Comparison of ENCODE assay signal across 27 cellular contexts in genomic region chr1:20031161-20031560, GRCh38. TPM values are rescaled to one million over a fixed set of nuclear protein-coding genes. Genes with fewer than 3 reads are reported as not detected.
"Had no signal": no experiment of that assay in that cellular context is flagged by ENCODE, and none has a peak within 500 bp of the region (broad histone marks: within the 10 kb centered on the region; RNA-seq: fewer than 3 reads in every experiment).

No MANE protein-coding gene starts in this region.

- ATAC-seq: activated T-helper 17 cell treated with anti-CD3 and anti-CD28 coated beads, Interleukin-2, amount 50 U/mL, for 72 hours; Panc1; T-helper 17 cell had no signal

- DNase-seq: activated CD4-positive, alpha-beta memory T cell treated with anti-CD3 and anti-CD28 coated beads for 36 hours; activated CD4-positive, alpha-beta T cell treated with anti-CD3 and anti-CD28 coated beads, Interleukin-2, amount 10 ng/mL, durations not matched to agents 7 days and 5 days; activated CD4-positive, CD25-positive, alpha-beta regulatory T cell; activated gamma-delta T cell; activated naive CD4-positive, alpha-beta T cell treated with anti-CD3 and anti-CD28 coated beads for 36 hours; activated T-cell treated with anti-CD3 and anti-CD28 coated beads for 4 hours; activated T-cell treated with anti-CD3 and anti-CD28 coated beads, Interleukin-2, amount 50 U/mL, for 48 hours; amygdala; KG1; NCI-H1048; NCI-H146; NCI-H187 treated with DMSO at 0.1 percent for 48 hours; NCI-H2081 treated with DMSO at 0.1 percent for 48 hours; NCI-H446; NCI-H748 treated with DMSO at 0.1 percent for 48 hours; RPMI8226; SHP77; T-helper 17 cell; T-helper 9 cell had no signal

- H3K36me3 Mint-ChIP-seq: brain had no signal

- H3K27ac Mint-ChIP-seq: activated CD4-positive, alpha-beta memory T cell treated with anti-CD3 and anti-CD28 coated beads for 36 hours; activated CD4-positive, alpha-beta T cell treated with anti-CD3 and anti-CD28 coated beads, Interleukin-2, amount 10 ng/mL, durations not matched to agents 7 days and 5 days; activated naive CD4-positive, alpha-beta T cell treated with anti-CD3 and anti-CD28 coated beads for 36 hours; activated naive CD8-positive, alpha-beta T cell; activated T-helper 17 cell treated with anti-CD3 and anti-CD28 coated beads, Interleukin-2, amount 50 U/mL, for 72 hours; brain; T-helper 17 cell had no signal

- H3K4me3 Mint-ChIP-seq: activated CD4-positive, alpha-beta memory T cell treated with anti-CD3 and anti-CD28 coated beads for 36 hours; activated CD4-positive, alpha-beta T cell treated with anti-CD3 and anti-CD28 coated beads, Interleukin-2, amount 10 ng/mL, durations not matched to agents 7 days and 5 days; activated naive CD4-positive, alpha-beta T cell treated with anti-CD3 and anti-CD28 coated beads for 36 hours; activated naive CD8-positive, alpha-beta T cell; activated T-helper 17 cell treated with anti-CD3 and anti-CD28 coated beads, Interleukin-2, amount 50 U/mL, for 72 hours; brain; T-helper 17 cell had no signal

- H3K4me1 Mint-ChIP-seq: activated CD4-positive, alpha-beta T cell treated with anti-CD3 and anti-CD28 coated beads, Interleukin-2, amount 10 ng/mL, durations not matched to agents 7 days and 5 days; activated T-helper 17 cell treated with anti-CD3 and anti-CD28 coated beads, Interleukin-2, amount 50 U/mL, for 72 hours; brain; T-helper 17 cell had no signal

RNA-seq across cellular contexts. Expression of gene PLA2G5, which starts 38.8 kb away (rescaled TPM):
- total RNA-seq: activated CD4-positive, alpha-beta memory T cell treated with anti-CD3 and anti-CD28 coated beads for 36 hours; activated CD4-positive, alpha-beta T cell treated with anti-CD3 and anti-CD28 coated beads, Interleukin-2, amount 10 ng/mL, durations not matched to agents 7 days and 5 days; activated CD8-positive, alpha-beta memory T cell treated with anti-CD3 and anti-CD28 coated beads for 36 hours; activated naive CD4-positive, alpha-beta T cell treated with anti-CD3 and anti-CD28 coated beads for 36 hours; activated T-helper 17 cell treated with anti-CD3 and anti-CD28 coated beads, Interleukin-2, amount 50 U/mL, for 72 hours; astrocyte; LHCN-M2; T-helper 17 cell had no signal

RNA-seq across cellular contexts. Expression of gene PLA2G2A, which starts 51.7 kb away (rescaled TPM):
- total RNA-seq: activated CD4-positive, alpha-beta memory T cell treated with anti-CD3 and anti-CD28 coated beads for 36 hours; activated CD4-positive, alpha-beta T cell treated with anti-CD3 and anti-CD28 coated beads, Interleukin-2, amount 10 ng/mL, durations not matched to agents 7 days and 5 days; activated CD8-positive, alpha-beta memory T cell treated with anti-CD3 and anti-CD28 coated beads for 36 hours; activated naive CD4-positive, alpha-beta T cell treated with anti-CD3 and anti-CD28 coated beads for 36 hours; activated T-helper 17 cell treated with anti-CD3 and anti-CD28 coated beads, Interleukin-2, amount 50 U/mL, for 72 hours; astrocyte; LHCN-M2; M059J; T-helper 17 cell had no signal
